In genomic region chr15:101086394-101087171, GRCh38 we compare ENCODE assay signal across 21 cellular contexts.
DNase-seq lines count a peak whose midpoint lies in the region; ATAC-seq and TF ChIP-seq lines count a peak whose summit lies in the region.
"Had no signal": no experiment of that assay in that cellular context is flagged by ENCODE, and none has a peak within 500 bp of the region (broad histone marks: within the 10 kb centered on the region; RNA-seq: fewer than 3 reads in every experiment).

No MANE protein-coding gene starts in this region.

- no peaks in the 10 kb centered on the region for H3K9me3 ChIP-seq in NT2/D1 (ENCODE audit: insufficient read depth, low read length)
- H3K9me3 ChIP-seq in testis = no peaks in the 10 kb centered on the region
- H3K9me3 ChIP-seq: A549 had no signal

- H3K27ac Mint-ChIP-seq in natural killer cell treated with Interleukin-12 subunit alpha and Interleukin-12 subunit beta and Interleukin-15 and Interleukin-18, amount 100 ng/mL, for 72 hours = no peak overlapping the region
- no peak overlapping the region for H3K27ac Mint-ChIP-seq in natural killer cell
- H3K27ac Mint-ChIP-seq: CD4-positive, CD25-positive, alpha-beta regulatory T cell had no signal

- no peaks in the 10 kb centered on the region for H3K27me3 Mint-ChIP-seq in natural killer cell treated with Interleukin-12 subunit alpha and Interleukin-12 subunit beta and Interleukin-15 and Interleukin-18, amount 100 ng/mL, for 72 hours
- peaks cover 0 to 3% of the 10 kb centered on the region in 2 donors for H3K27me3 Mint-ChIP-seq in natural killer cell (ENCODE audit: low read depth in 2 of 2)
- H3K27me3 Mint-ChIP-seq: CD4-positive, CD25-positive, alpha-beta regulatory T cell had no signal

- peak; percentile 44 for DNase-seq in natural killer cell treated with Interleukin-12 subunit alpha and Interleukin-12 subunit beta and Interleukin-15 and Interleukin-18, amount 100 ng/mL, for 72 hours (ENCODE audit: low spot score)
- no peak for DNase-seq in natural killer cell
- no peak for DNase-seq in NT2/D1 (ENCODE audit: low read depth, low spot score)
- DNase-seq in medulla oblongata (ENCODE audit: extremely low spot score) = peak; percentile 33
- DNase-seq in testis = peak; percentile 50
- no peak for DNase-seq in AG20443 (ENCODE audit: low spot score)
- no peak for DNase-seq in left colon
- DNase-seq: Calu3; CD4-positive, CD25-positive, alpha-beta regulatory T cell; MM.1S; NCI-H1436; NCI-H2081; NCI-H526; NK-92 treated with Interleukin-12 subunit alpha and Interleukin-12 subunit beta, amount 100 ng/mL, for 24 hours; Right ventricle myocardium superior had no signal

- H3K27me3 ChIP-seq in NT2/D1 (ENCODE audit: insufficient read depth, insufficient read length) (no peaks in the 10 kb centered on the region), testis (no peaks in the 10 kb centered on the region)

- intact Hi-C loops in natural killer cell (cut with micrococcal nuclease) (loop anchor here (5.0 kb wide), 2 partner anchors 51 to 556 kb away; no protein-coding TSS in a partner anchor), testis (cut with DNase I; ENCODE audit: low total_unique reads) (loop anchor here (10.0 kb wide), 2 partner anchors 72 to 168 kb away; partner anchors contain the start of gene CHSY1), left colon (cut with DNase I, micrococcal nuclease) (loop anchor here (5.0 to 10.0 kb wide), 2 partner anchors 171 to 178 kb away; no protein-coding TSS in a partner anchor)

- H3K27ac ChIP-seq in testis = peak overlapping the region in 1 of 2 donors; percentile 44
- H3K27ac ChIP-seq: A549, KMS-11 had no signal

- no peak for ATAC-seq in natural killer cell treated with Interleukin-12 subunit alpha and Interleukin-12 subunit beta and Interleukin-15 and Interleukin-18, amount 100 ng/mL, for 72 hours
- ATAC-seq in natural killer cell (no peak), HG03175 (IDR thresholded peaks at IDR 0.05; ENCODE audit: unreplicated experiment) (no peak), left colon (no peak)
- ATAC-seq: A549, HCT116, Panc1, SK-N-SH treated with all-trans-retinoic acid at 6 μM for 48 hours had no signal

- peaks cover 0 to 7% of the 10 kb centered on the region in 2 donors for H3K4me1 Mint-ChIP-seq in natural killer cell treated with Interleukin-12 subunit alpha and Interleukin-12 subunit beta and Interleukin-15 and Interleukin-18, amount 100 ng/mL, for 72 hours (ENCODE audit: low read depth in 2 of 2)
- H3K4me1 Mint-ChIP-seq in natural killer cell = peaks cover 0 to 7% of the 10 kb centered on the region in 2 donors

- H3K4me3 ChIP-seq in NT2/D1 (ENCODE audit: insufficient read length, low read depth) (no peak overlapping the region), testis (peak overlapping the region; percentile 41 to 59)
- H3K4me3 ChIP-seq: A549 had no signal

- no peak overlapping the region for H3K4me3 Mint-ChIP-seq in natural killer cell treated with Interleukin-12 subunit alpha and Interleukin-12 subunit beta and Interleukin-15 and Interleukin-18, amount 100 ng/mL, for 72 hours
- H3K4me3 Mint-ChIP-seq in natural killer cell = no peak overlapping the region
- H3K4me3 Mint-ChIP-seq: CD4-positive, CD25-positive, alpha-beta regulatory T cell had no signal

- H3K4me1 ChIP-seq in NT2/D1 (ENCODE audit: insufficient read depth, insufficient read length) (peaks cover 16% of the 10 kb centered on the region), testis (peaks cover 38% of the 10 kb centered on the region)
- H3K4me1 ChIP-seq: A549 had no signal

- H3K36me3 Mint-ChIP-seq in natural killer cell treated with Interleukin-12 subunit alpha and Interleukin-12 subunit beta and Interleukin-15 and Interleukin-18, amount 100 ng/mL, for 72 hours = no peaks in the 10 kb centered on the region
- H3K36me3 Mint-ChIP-seq in natural killer cell = no peaks in the 10 kb centered on the region
- H3K36me3 Mint-ChIP-seq: CD4-positive, CD25-positive, alpha-beta regulatory T cell had no signal

- 72 to 78% methylated on average over 39 to 46 of the region's 48 CpGs for WGBS in testis, 2 donors

- peak overlapping the region; percentile 43 for H3K9ac ChIP-seq in NT2/D1 (ENCODE audit: insufficient read length, low read depth)
- H3K9ac ChIP-seq: KMS-11 had no signal

- TF ChIP-seq POLR2A in testis (IDR thresholded peaks at IDR 0.05) = no peak

- TF ChIP-seq CTCF in natural killer cell (IDR thresholded peaks at IDR 0.05) (no peak), testis (IDR thresholded peaks at IDR 0.05) (no peak)

- no peaks in the 10 kb centered on the region for H3K9me3 Mint-ChIP-seq in natural killer cell treated with Interleukin-12 subunit alpha and Interleukin-12 subunit beta and Interleukin-15 and Interleukin-18, amount 100 ng/mL, for 72 hours
- H3K9me3 Mint-ChIP-seq in natural killer cell = no peaks in the 10 kb centered on the region

- no peaks in the 10 kb centered on the region for H3K36me3 ChIP-seq in NT2/D1 (ENCODE audit: insufficient read depth, insufficient read length, low read length)
- H3K36me3 ChIP-seq in testis (ENCODE audit: low read depth, missing control alignments) = no peaks in the 10 kb centered on the region

Comparison
In these comparisons a context has a peak if more than half of its experiments do, and no peak if none do; other contexts are left out.
1. DNase-seq: peak in natural killer cell treated with Interleukin-12 subunit alpha and Interleukin-12 subunit beta and Interleukin-15 and Interleukin-18, amount 100 ng/mL, for 72 hours (single experiment), medulla oblongata (single experiment) and testis (single experiment); none in natural killer cell (single experiment), NT2/D1 (single experiment), AG20443 (single experiment) and left colon (0 of 2).